ENCODE assay signal across 1 cellular context in the genomic region with DNA sequence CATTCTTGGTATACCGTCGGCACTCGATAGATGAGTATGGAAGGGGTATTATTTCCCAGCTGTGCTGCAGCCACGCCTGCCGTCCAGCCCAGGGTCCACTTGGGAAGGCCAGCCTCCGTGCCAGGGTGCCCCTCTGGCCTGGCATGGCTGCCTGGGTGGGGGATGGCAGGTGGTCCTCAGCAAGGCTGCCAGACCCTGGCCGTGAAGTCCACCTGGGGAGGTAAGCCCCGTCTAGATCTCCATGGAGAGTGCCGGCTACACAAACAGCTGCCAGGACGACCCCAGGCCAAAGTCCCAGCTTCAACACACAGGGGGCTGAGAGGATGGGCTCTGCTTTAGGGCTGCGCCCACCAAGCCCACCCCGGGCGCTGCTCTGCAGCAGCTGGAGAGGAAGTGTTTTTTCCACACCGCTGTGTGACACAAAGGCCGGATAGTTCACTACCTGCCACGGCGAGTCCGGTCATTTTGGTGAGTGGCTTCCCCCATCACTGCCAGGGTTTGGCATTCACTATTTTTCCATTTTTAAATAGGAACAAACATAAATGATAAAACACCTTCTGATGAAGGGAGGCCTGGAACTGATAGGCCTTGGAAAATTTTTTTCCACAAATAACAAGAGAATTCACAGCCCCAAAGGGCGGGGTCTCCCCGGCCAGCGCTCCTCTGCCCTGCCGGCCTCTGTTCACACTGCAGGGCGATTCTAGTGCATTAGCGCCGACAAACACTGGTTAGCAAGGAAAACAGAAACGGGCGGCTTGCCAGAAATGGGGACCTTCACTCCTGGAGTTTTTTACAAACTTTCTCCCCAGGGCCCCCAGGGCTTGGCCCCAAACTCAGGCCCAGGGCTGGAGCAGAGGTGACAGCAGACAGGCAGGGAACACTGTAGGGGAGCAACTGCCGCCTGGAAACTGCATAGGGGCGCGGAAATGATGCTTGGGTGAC.
TF ChIP-seq lines count a peak whose summit lies in the region.

No MANE protein-coding gene starts in this region.

TF ChIP-seq in H1, 55 proteins besides CTCF, POLR2A, EP300 and RAD21:
- TF ChIP-seq SIX5 (IDR thresholded peaks at IDR 0.05; ENCODE audit: low read depth, low read length) (no peak), FOSL1 (IDR thresholded peaks at IDR 0.05; ENCODE audit: insufficient read depth, low read depth, low read length) (no peak), SP2 (IDR thresholded peaks at IDR 0.05; ENCODE audit: low read length) (no peak), CHD1 (IDR thresholded peaks at IDR 0.05; ENCODE audit: low read depth, low read length) (no peak), SUZ12 (IDR thresholded peaks at IDR 0.05; ENCODE audit: low read length) (no peak), BRCA1 (IDR thresholded peaks at IDR 0.05; ENCODE audit: low read depth, low read length) (no peak), RNF2 (IDR thresholded peaks at IDR 0.05; ENCODE audit: borderline replicate concordance, low read depth, low read length, missing control alignments, poor library complexity, severe bottlenecking) (no peak), TAF7 (optimal IDR thresholded peaks at IDR 0.05; ENCODE audit: borderline replicate concordance, low read depth, low read length) (no peak), KDM1A (IDR thresholded peaks at IDR 0.05; ENCODE audit: borderline replicate concordance, low read length) (no peak), SRF (IDR thresholded peaks at IDR 0.05; ENCODE audit: low read depth, low read length) (no peak), RXRA (IDR thresholded peaks at IDR 0.05; ENCODE audit: insufficient read depth, low read depth, low read length) (no peak)
- TF ChIP-seq, protein P1, sequence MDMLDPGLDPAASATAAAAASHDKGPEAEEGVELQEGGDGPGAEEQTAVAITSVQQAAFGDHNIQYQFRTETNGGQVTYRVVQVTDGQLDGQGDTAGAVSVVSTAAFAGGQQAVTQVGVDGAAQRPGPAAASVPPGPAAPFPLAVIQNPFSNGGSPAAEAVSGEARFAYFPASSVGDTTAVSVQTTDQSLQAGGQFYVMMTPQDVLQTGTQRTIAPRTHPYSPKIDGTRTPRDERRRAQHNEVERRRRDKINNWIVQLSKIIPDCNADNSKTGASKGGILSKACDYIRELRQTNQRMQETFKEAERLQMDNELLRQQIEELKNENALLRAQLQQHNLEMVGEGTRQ (IDR thresholded peaks at IDR 0.05; ENCODE audit: low read length), result no peak
- TF ChIP-seq, protein P2, sequence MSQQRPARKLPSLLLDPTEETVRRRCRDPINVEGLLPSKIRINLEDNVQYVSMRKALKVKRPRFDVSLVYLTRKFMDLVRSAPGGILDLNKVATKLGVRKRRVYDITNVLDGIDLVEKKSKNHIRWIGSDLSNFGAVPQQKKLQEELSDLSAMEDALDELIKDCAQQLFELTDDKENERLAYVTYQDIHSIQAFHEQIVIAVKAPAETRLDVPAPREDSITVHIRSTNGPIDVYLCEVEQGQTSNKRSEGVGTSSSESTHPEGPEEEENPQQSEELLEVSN (IDR thresholded peaks at IDR 0.05), result no peak
- TF ChIP-seq, protein P3, sequence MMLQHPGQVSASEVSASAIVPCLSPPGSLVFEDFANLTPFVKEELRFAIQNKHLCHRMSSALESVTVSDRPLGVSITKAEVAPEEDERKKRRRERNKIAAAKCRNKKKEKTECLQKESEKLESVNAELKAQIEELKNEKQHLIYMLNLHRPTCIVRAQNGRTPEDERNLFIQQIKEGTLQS (IDR thresholded peaks at IDR 0.05; ENCODE audit: insufficient read depth, low read depth, low read length), result no peak
